ENCODE assay signal across 16 cellular contexts in genomic region chr9:2818486-2819121, GRCh38. TPM values are rescaled to one million over a fixed set of nuclear protein-coding genes. Genes with fewer than 3 reads are reported as not detected.
DNase-seq lines count a peak whose midpoint lies in the region; ATAC-seq and TF ChIP-seq lines count a peak whose summit lies in the region.
"Had no signal": no experiment of that assay in that cellular context is flagged by ENCODE, and none has a peak within 500 bp of the region (broad histone marks: within the 10 kb centered on the region; RNA-seq: fewer than 3 reads in every experiment).

No MANE protein-coding gene starts in this region.

- ATAC-seq in activated T-cell treated with anti-CD3 and anti-CD28 coated beads, Interleukin-2, amount 50 U/mL, for 72 hours (replicated peaks in 1 of 2): peak in 1 of 2 donors; percentile 26
- ATAC-seq: esophagus mucosa had no signal

- intact Hi-C loops in breast epithelium (cut with DNase I; ENCODE audit: low total_unique reads) (no loop called here), transverse colon (cut with DNase I; ENCODE audit: low total_unique reads) (no loop called here), posterior cingulate gyrus (cut with DNase I) (no loop called here)

- H2AK5ac ChIP-seq in mesenchymal stem cell (ENCODE audit: low read length, severe bottlenecking): no peak overlapping the region

- H3K4ac ChIP-seq in mesenchymal stem cell (ENCODE audit: low read depth in 1 of 2, low read length in 2 of 2): no peak overlapping the region

- H3K27ac ChIP-seq in breast epithelium (peak overlapping the region; percentile 58 to 70), mesenchymal stem cell (ENCODE audit: low read length, poor library complexity, severe bottlenecking) (peak overlapping the region; percentile 43), transverse colon (peak overlapping the region; percentile 44 to 79 (median 68))

- H3K23ac ChIP-seq in mesenchymal stem cell (ENCODE audit: low read length in 2 of 2): no peak overlapping the region

- TF ChIP-seq POLR2A in breast epithelium (IDR thresholded peaks at IDR 0.05): no peak
- no peak for TF ChIP-seq POLR2A in transverse colon (IDR thresholded peaks at IDR 0.05)

- TF ChIP-seq CTCF in breast epithelium (IDR thresholded peaks at IDR 0.05) (no peak), transverse colon (IDR thresholded peaks at IDR 0.05) (no peak)

- H3K4me2 ChIP-seq in mesenchymal stem cell (ENCODE audit: low read length, poor library complexity, severe bottlenecking): no peak overlapping the region

- peaks cover 8% of the 10 kb centered on the region for H3K79me1 ChIP-seq in mesenchymal stem cell (replicated peaks; ENCODE audit: low read length, poor library complexity, severe bottlenecking)

- H4K8ac ChIP-seq in mesenchymal stem cell (ENCODE audit: low read length): no peak overlapping the region

- H3K27me3 Mint-ChIP-seq in activated T-cell treated with anti-CD3 and anti-CD28 coated beads, Interleukin-2, amount 50 U/mL, for 72 hours (ENCODE audit: low read depth): no peaks in the 10 kb centered on the region

- no peaks in the 10 kb centered on the region for H3K9me3 Mint-ChIP-seq in activated T-cell treated with anti-CD3 and anti-CD28 coated beads, Interleukin-2, amount 50 U/mL, for 72 hours

- H2BK120ac ChIP-seq in mesenchymal stem cell (ENCODE audit: low read depth, low read length): no peak overlapping the region

- H3K36me3 Mint-ChIP-seq in activated T-cell treated with anti-CD3 and anti-CD28 coated beads, Interleukin-2, amount 50 U/mL, for 72 hours (ENCODE audit: insufficient read depth in 2 of 2): peaks cover 5 to 37% of the 10 kb centered on the region in 2 donors

- H3K4me1 ChIP-seq in breast epithelium (no peaks in the 10 kb centered on the region), mesenchymal stem cell (ENCODE audit: control insufficient read depth, insufficient read depth, low read depth, low read length) (no peaks in the 10 kb centered on the region), transverse colon (peaks cover 0 to 13% (median 3%) of the 10 kb centered on the region in 4 donors)

- H3K27ac Mint-ChIP-seq in activated T-cell treated with anti-CD3 and anti-CD28 coated beads, Interleukin-2, amount 50 U/mL, for 72 hours: peak overlapping the region; percentile 79

- no peaks in the 10 kb centered on the region for H3K27me3 ChIP-seq in breast epithelium
- no peaks in the 10 kb centered on the region for H3K27me3 ChIP-seq in mesenchymal stem cell (ENCODE audit: control insufficient read depth in 1 of 2, insufficient read depth in 1 of 2, low read length in 2 of 2)
- no peaks in the 10 kb centered on the region for H3K27me3 ChIP-seq in transverse colon
- H3K27me3 ChIP-seq: MG63, ovary had no signal

- TF ChIP-seq EP300 in transverse colon (IDR thresholded peaks at IDR 0.05; ENCODE audit: low read depth): no peak

- no peak overlapping the region for H3K18ac ChIP-seq in mesenchymal stem cell (ENCODE audit: low read depth in 1 of 2, low read length in 2 of 2)

- H3K36me3 ChIP-seq in breast epithelium (peaks cover 12% of the 10 kb centered on the region), mesenchymal stem cell (ENCODE audit: control insufficient read depth in 1 of 2, insufficient read depth in 2 of 2, low read depth in 1 of 2, low read length in 2 of 2) (peaks cover 3 to 84% of the 10 kb centered on the region in 2 experiments), transverse colon (peaks cover 0 to 7% (median 1%) of the 10 kb centered on the region in 4 donors)
- H3K36me3 ChIP-seq: ovary had no signal

- no peak overlapping the region for H3K14ac ChIP-seq in mesenchymal stem cell (ENCODE audit: low read length in 2 of 2)

- no peak overlapping the region for H3K4me3 Mint-ChIP-seq in activated T-cell treated with anti-CD3 and anti-CD28 coated beads, Interleukin-2, amount 50 U/mL, for 72 hours

- no peaks in the 10 kb centered on the region for H3K9me3 ChIP-seq in breast epithelium
- H3K9me3 ChIP-seq in mesenchymal stem cell (ENCODE audit: control insufficient read depth, low read length): no peaks in the 10 kb centered on the region
- H3K9me3 ChIP-seq in transverse colon: no peaks in the 10 kb centered on the region
- H3K9me3 ChIP-seq: MG63, ovary had no signal

- no peak overlapping the region for H2AFZ ChIP-seq in mesenchymal stem cell (ENCODE audit: low read depth, low read length)

- no peak overlapping the region for H2BK5ac ChIP-seq in mesenchymal stem cell (ENCODE audit: low read depth, low read length, poor library complexity, severe bottlenecking)

- H3K4me3 ChIP-seq in breast epithelium (no peak overlapping the region), mesenchymal stem cell (ENCODE audit: insufficient read depth in 1 of 2, low read depth in 1 of 2, low read length in 2 of 2) (no peak overlapping the region), transverse colon (no peak overlapping the region)
- H3K4me3 ChIP-seq: MG63, ovary had no signal

- peaks cover 20% of the 10 kb centered on the region for H3K4me1 Mint-ChIP-seq in activated T-cell treated with anti-CD3 and anti-CD28 coated beads, Interleukin-2, amount 50 U/mL, for 72 hours (ENCODE audit: low read depth)

- no peak overlapping the region for H2BK12ac ChIP-seq in mesenchymal stem cell (ENCODE audit: low read length in 2 of 2)

- H4K91ac ChIP-seq in mesenchymal stem cell (ENCODE audit: low read length): no peak overlapping the region

- over 99% methylated on average over 3 of the region's 3 CpGs for WGBS in mesenchymal stem cell
- WGBS in transverse colon (ENCODE audit: low coverage in 1 of 2), 2 donors: 68 to 73% methylated on average over 2 to 3 of the region's 3 CpGs

- no peak for DNase-seq in activated T-cell treated with anti-CD3 and anti-CD28 coated beads, Interleukin-2, amount 50 U/mL, for 72 hours
- no peak for DNase-seq in activated T-cell treated with anti-CD3 and anti-CD28 coated beads, Interleukin-2, amount 50 U/mL, for 48 hours
- DNase-seq in breast epithelium (ENCODE audit: low spot score in 2 of 2) (no peak), mesenchymal stem cell (no peak), transverse colon (no peak), SIG-M5 treated with dmso at 0.1 percent for 504 hours (lab: John Stamatoyannopoulos, UW; ENCODE audit: unreplicated experiment) (no peak), posterior cingulate gyrus (no peak)
- no peak for DNase-seq in activated naive CD4-positive, alpha-beta T cell (lab: John Stamatoyannopoulos, UW)
- DNase-seq: activated CD4-positive, alpha-beta T cell treated with anti-CD3 and anti-CD28 coated beads for 1 hour; GDM1; MG63; midbrain; NCI-H187 treated with DMSO at 0.1 percent for 48 hours; NCI-H510A treated with DMSO at 0.1 percent for 48 hours; ovary had no signal

- in situ Hi-C loops in transverse colon (cut with MboI; ENCODE audit: low pct_ligation_motif_present in 1 of 4, low pct_unique_long_range_greater_than_20kb in 1 of 4, low sequenced_read_pairs in 3 of 4): no loop called here

- H2BK15ac ChIP-seq in mesenchymal stem cell (ENCODE audit: low read depth, poor library complexity, severe bottlenecking): no peak overlapping the region

- H3K9ac ChIP-seq in mesenchymal stem cell (ENCODE audit: low read length): no peak overlapping the region

RNA-seq across cellular contexts. Expression of gene PUM3, which starts 25.3 kb away (rescaled TPM):
- 10 to 100 TPM; 57.6 to 61.5 TPM for total RNA-seq in activated T-cell treated with anti-CD3 and anti-CD28 coated beads, Interleukin-2, amount 50 U/mL, for 72 hours
- total RNA-seq in breast epithelium (10 to 100 TPM; 25.1 to 58.0 (median 54.4) TPM), transverse colon (10 to 100 TPM in 3 of 4 donors, 1 to 10 TPM in 1; 8.6 to 35.6 (median 13.9) TPM)
- 44.9 TPM for polyA plus RNA-seq in mesenchymal stem cell (2013, experiment 1 of 2)
- polyA plus RNA-seq in mesenchymal stem cell (2013, experiment 2 of 2): 43.3 TPM
